Comparison of ENCODE assay signal across 9 cellular contexts in genomic region chr4:25441519-25442117, GRCh38.
DNase-seq lines count a peak whose midpoint lies in the region; ATAC-seq and TF ChIP-seq lines count a peak whose summit lies in the region.
"Had no signal": no experiment of that assay in that cellular context is flagged by ENCODE, and none has a peak within 500 bp of the region (broad histone marks: within the 10 kb centered on the region; RNA-seq: fewer than 3 reads in every experiment).

No MANE protein-coding gene starts in this region.

- H3K4me3 Mint-ChIP-seq in neural crest cell, result no peak overlapping the region
- H3K4me3 Mint-ChIP-seq: dendritic cell treated with granulocyte-macrophage colony-stimulating factor and Interleukin-4, amounts not matched to agents 40 ng/mL and 50 ng/mL, for 4 days had no signal

- H3K27ac Mint-ChIP-seq in neural crest cell (ENCODE audit: unreplicated experiment), result no peak overlapping the region
- H3K27ac Mint-ChIP-seq: dendritic cell treated with granulocyte-macrophage colony-stimulating factor and Interleukin-4, amounts not matched to agents 40 ng/mL and 50 ng/mL, for 4 days had no signal

- TF ChIP-seq CTCF in SK-N-SH (IDR thresholded peaks at IDR 0.05) (peak; percentile 75), neural crest cell (conservative IDR thresholded peaks at IDR 0.05) (peak; percentile 77)

- POLR2A ChIA-PET in SK-N-SH (lab: Yijun Ruan, JAX), result no interaction called here

- H3K36me3 Mint-ChIP-seq in neural crest cell (ENCODE audit: low read depth), result no peaks in the 10 kb centered on the region

- H4K20me1 ChIP-seq in SK-N-SH (ENCODE audit: insufficient read depth), result no peaks in the 10 kb centered on the region

- no peaks in the 10 kb centered on the region for H3K79me2 ChIP-seq in SK-N-SH (ENCODE audit: insufficient read depth)

- no peak for TF ChIP-seq EP300 in SK-N-SH (IDR thresholded peaks at IDR 0.05; ENCODE audit: borderline replicate concordance in 1 of 2, low read depth in 1 of 2, low read length in 1 of 2)

- no peak overlapping the region for H2AFZ ChIP-seq in SK-N-SH (ENCODE audit: low read depth)

- H3K9me3 Mint-ChIP-seq in neural crest cell, result no peaks in the 10 kb centered on the region
- H3K9me3 Mint-ChIP-seq: dendritic cell treated with granulocyte-macrophage colony-stimulating factor and Interleukin-4, amounts not matched to agents 40 ng/mL and 50 ng/mL, for 4 days had no signal

- H3K9me3 ChIP-seq in SK-N-SH, result no peaks in the 10 kb centered on the region

- H3F3A ChIP-seq in SK-N-SH (replicated peaks; ENCODE audit: insufficient read depth), result no peaks in the 10 kb centered on the region

- H3K27ac ChIP-seq in SK-N-SH (ENCODE audit: low read depth in 2 of 2, low read length in 1 of 2), result no peak overlapping the region

- ATAC-seq in Right ventricle myocardium inferior (peak; percentile 73), HG02870 (IDR thresholded peaks at IDR 0.05; ENCODE audit: unreplicated experiment) (no peak), GM18873 (IDR thresholded peaks at IDR 0.05; ENCODE audit: low FRiP score, unreplicated experiment) (no peak)

- H3K27me3 Mint-ChIP-seq in neural crest cell (ENCODE audit: low read depth), result no peaks in the 10 kb centered on the region

- peaks cover 4% of the 10 kb centered on the region for H3K4me1 Mint-ChIP-seq in neural crest cell

- H3K9ac ChIP-seq in SK-N-SH, result no peak overlapping the region

- 19% methylated on average over 6 of the region's 6 CpGs for WGBS in SK-N-SH (ENCODE audit: low lambda C conversion rate)

- CTCF ChIA-PET in SK-N-SH (lab: Yijun Ruan, JAX), result interaction anchor here (0.7 to 6.9 kb wide), 24 partner anchors 10 to 791 kb away, joined by 3 to 166 read pairs (median 4); no protein-coding TSS in a partner anchor

- peak; percentile 76 for TF ChIP-seq RAD21 in SK-N-SH (IDR thresholded peaks at IDR 0.05; ENCODE audit: low read length)

- no peaks in the 10 kb centered on the region for H3K36me3 ChIP-seq in SK-N-SH (replicated peaks in 1 of 2; ENCODE audit: control insufficient read depth in 1 of 2, insufficient read depth in 2 of 2, low read length in 1 of 2)

- intact Hi-C loops in Right ventricle myocardium inferior (cut with DNase I), result no loop called here
- intact Hi-C loops in cardiac septum (cut with DNase I), result loop anchor here (2.0 kb wide), 1 partner anchor 327 kb away; no protein-coding TSS in a partner anchor

- H3K4me1 ChIP-seq in SK-N-SH (ENCODE audit: control insufficient read depth in 1 of 2, insufficient read depth in 2 of 2, low read depth in 1 of 2, low read length in 1 of 2), result no peaks in the 10 kb centered on the region; a peak in 1 of 4 replicates

- H3K27me3 ChIP-seq in SK-N-SH (ENCODE audit: insufficient read depth), result no peaks in the 10 kb centered on the region

- H3K9me2 ChIP-seq in SK-N-SH, result no peaks in the 10 kb centered on the region

- H3K4me3 ChIP-seq in SK-N-SH (ENCODE audit: low read depth in 2 of 2, low read length in 1 of 2), result no peak overlapping the region; a peak in 1 of 4 replicates

- no peak for DNase-seq in Right ventricle myocardium inferior (ENCODE audit: missing footprints)
- DNase-seq in cardiac septum (ENCODE audit: low spot score), result no peak
- peak; percentile 42 for DNase-seq in NCI-H1105 treated with DMSO at 0.1 percent for 48 hours (lab: John Stamatoyannopoulos, UW)
- DNase-seq in SK-N-SH, result peak; percentile 52
- DNase-seq in fibroblast of gingiva (ENCODE audit: low read depth), result peak; percentile 16
- DNase-seq in neural crest cell (ENCODE audit: low read depth, low spot score), result peak; percentile 60

- no peak overlapping the region for H3K4me2 ChIP-seq in SK-N-SH

TF ChIP-seq in SK-N-SH, 30 proteins besides CTCF, POLR2A, EP300 and RAD21:
- TF ChIP-seq SMC3 (IDR thresholded peaks at IDR 0.05; ENCODE audit: low read depth, low read length) (peak; percentile 82), TEAD4 (IDR thresholded peaks at IDR 0.05; ENCODE audit: borderline replicate concordance, insufficient read depth) (no peak)

Comparison
In these comparisons a context has a peak if more than half of its experiments do, and no peak if none do; other contexts are left out.
1. DNase-seq: peak in NCI-H1105 treated with DMSO at 0.1 percent for 48 hours (single experiment), SK-N-SH (single experiment), fibroblast of gingiva (single experiment) and neural crest cell (single experiment); none in Right ventricle myocardium inferior (single experiment) and cardiac septum (single experiment).